In genomic region chr6:34887753-34888440, GRCh38 we compare ENCODE assay signal across 8 cellular contexts. TPM values are rescaled to one million over a fixed set of nuclear protein-coding genes. Genes with fewer than 3 reads are reported as not detected.
DNase-seq lines count a peak whose midpoint lies in the region; ATAC-seq and TF ChIP-seq lines count a peak whose summit lies in the region.

TSS of gene TAF11 (minus strand) at chr6:34888042. CDS start at chr6:34887957, 85 bp downstream.

- BruUV-seq in Caco-2 (replicated peaks; lab: Mats Ljungman, UMichigan) = no TSS peak

- peak within 1 kb of the TSS; percentile 94 for H3K4me2 ChIP-seq in OCI-LY3 (ENCODE audit: low read length)

- POLR2A ChIA-PET in Caco-2 (lab: Charles Lee) = interaction anchor here (0.5 to 1.4 kb wide), 10 partner anchors 10 to 230 kb away, joined by 3 to 5 read pairs (median 3); partner anchors contain the start of genes BLTP3A and SNRPC

- peak; percentile 77 for ATAC-seq in GM21515 (IDR thresholded peaks at IDR 0.05; ENCODE audit: unreplicated experiment)

- CTCF ChIA-PET in Caco-2 (lab: Charles Lee) = interaction anchor here (1.2 kb wide), 1 partner anchor 428 kb away, joined by 3 read pairs; no protein-coding TSS in a partner anchor

- in situ Hi-C loops in endometrial microvascular endothelial cells (cut with HindIII; ENCODE audit: inconsistent ontology term, low pct_unique_long_range_greater_than_20kb, low sequenced_read_pairs) = no loop called here

- peak; percentile 91 to 93 for DNase-seq in Caco-2
- peak; percentile 65 for DNase-seq in HuH-7.5 (ENCODE audit: low spot score)
- peak; percentile 91 for DNase-seq in activated CD8-positive, alpha-beta memory T cell treated with anti-CD3 and anti-CD28 coated beads, Interleukin-2, amount 50 U/mL, for 4 hours
- peak; percentile 95 for DNase-seq in mesenteric fat pad (ENCODE audit: low spot score)
- peak; percentile 80 for DNase-seq in stimulated activated CD8-positive, alpha-beta memory T cell treated with anti-CD3 and anti-CD28 coated beads, Interleukin-15, amount 100 ng/mL, for 1 hour (ENCODE audit: low read depth)

- no peaks in the 10 kb centered on the region for H3K9me3 ChIP-seq in Caco-2
- H3K9me3 ChIP-seq in OCI-LY3 (ENCODE audit: insufficient read depth, low read length) = no peaks in the 10 kb centered on the region

- H4K20me1 ChIP-seq in OCI-LY3 (ENCODE audit: insufficient read depth, low read length) = no peaks in the 10 kb centered on the region

- TF ChIP-seq CTCF in Caco-2 (IDR thresholded peaks at IDR 0.05; ENCODE audit: insufficient read depth in 1 of 2, low read depth in 1 of 2, low read length in 1 of 2, severe bottlenecking in 1 of 2, unreplicated experiment in 1 of 2) (no peak), OCI-LY3 (IDR thresholded peaks at IDR 0.05; ENCODE audit: low read depth, low read length) (no peak)

- intact Hi-C loops in Caco-2 (cut with micrococcal nuclease; ENCODE audit: unreplicated experiment) = loop anchor here (5.0 kb wide), 2 partner anchors 54 to 254 kb away; partner anchors contain the start of gene TCP11

- peaks cover 16% of the 10 kb centered on the region for H3K4me1 Mint-ChIP-seq in Caco-2 (ENCODE audit: low read depth, unreplicated experiment)

- peak within 1 kb of the TSS; percentile 56 for H3K4me3 ChIP-seq in Caco-2 (ENCODE audit: low read depth, low read length)
- H3K4me3 ChIP-seq in OCI-LY3 (ENCODE audit: low read length) = peak within 1 kb of the TSS; percentile 86

- H3K27me3 ChIP-seq in Caco-2 (replicated peaks; ENCODE audit: control insufficient read depth, insufficient read depth, low read length) (no peaks in the 10 kb centered on the region), OCI-LY3 (ENCODE audit: low read depth, low read length) (no peaks in the 10 kb centered on the region)

- H3K79me2 ChIP-seq in OCI-LY3 (ENCODE audit: low read length) = peaks cover 27% of the 10 kb centered on the region

- H2AFZ ChIP-seq in OCI-LY3 (ENCODE audit: low read depth, low read length) = peak within 1 kb of the TSS; percentile 78

- peak within 1 kb of the TSS; percentile 52 for H3K27ac ChIP-seq in OCI-LY3 (ENCODE audit: low read length)

- H3K9ac ChIP-seq in OCI-LY3 (ENCODE audit: low read length) = peak within 1 kb of the TSS; percentile 72

- H3K27me3 Mint-ChIP-seq in Caco-2 (ENCODE audit: insufficient read depth, unreplicated experiment) = no peaks in the 10 kb centered on the region

- H3K36me3 ChIP-seq in Caco-2 (ENCODE audit: control insufficient read depth, insufficient read depth, low read length) (no peaks in the 10 kb centered on the region), OCI-LY3 (replicated peaks; ENCODE audit: low read depth, low read length) (peaks cover 2% of the 10 kb centered on the region)

- H3K9me3 Mint-ChIP-seq in Caco-2 (ENCODE audit: unreplicated experiment) = no peaks in the 10 kb centered on the region

- H3K4me1 ChIP-seq in Caco-2 = peaks cover 7% of the 10 kb centered on the region
- H3K4me1 ChIP-seq in OCI-LY3 (ENCODE audit: low read length) = peaks cover 10% of the 10 kb centered on the region

- H3K4me3 Mint-ChIP-seq in Caco-2 (ENCODE audit: unreplicated experiment) = peak within 1 kb of the TSS; percentile 98

- peaks cover 58% of the 10 kb centered on the region for H3K36me3 Mint-ChIP-seq in Caco-2 (ENCODE audit: insufficient read depth, unreplicated experiment)

- peak within 1 kb of the TSS; percentile 98 for H3K27ac Mint-ChIP-seq in Caco-2 (ENCODE audit: unreplicated experiment)

RNA-seq across cellular contexts. Expression of gene TAF11, which starts in this region (rescaled TPM):
- total RNA-seq in Caco-2 (2022) = 26.2 and 28.3 TPM in 2 replicates
- total RNA-seq in endometrial microvascular endothelial cells (ENCODE audit: inconsistent ontology term) = 37.4 TPM
- total RNA-seq in mesenteric fat pad = 17.3 TPM

Comparison
In these comparisons a context has a peak if more than half of its experiments do, and no peak if none do; other contexts are left out.
1. Peak in every context shown above with its lines: DNase-seq, ATAC-seq, H3K4me3 ChIP-seq and H3K27ac ChIP-seq.